Comparison of ENCODE assay signal across 10 cellular contexts in the genomic region with DNA sequence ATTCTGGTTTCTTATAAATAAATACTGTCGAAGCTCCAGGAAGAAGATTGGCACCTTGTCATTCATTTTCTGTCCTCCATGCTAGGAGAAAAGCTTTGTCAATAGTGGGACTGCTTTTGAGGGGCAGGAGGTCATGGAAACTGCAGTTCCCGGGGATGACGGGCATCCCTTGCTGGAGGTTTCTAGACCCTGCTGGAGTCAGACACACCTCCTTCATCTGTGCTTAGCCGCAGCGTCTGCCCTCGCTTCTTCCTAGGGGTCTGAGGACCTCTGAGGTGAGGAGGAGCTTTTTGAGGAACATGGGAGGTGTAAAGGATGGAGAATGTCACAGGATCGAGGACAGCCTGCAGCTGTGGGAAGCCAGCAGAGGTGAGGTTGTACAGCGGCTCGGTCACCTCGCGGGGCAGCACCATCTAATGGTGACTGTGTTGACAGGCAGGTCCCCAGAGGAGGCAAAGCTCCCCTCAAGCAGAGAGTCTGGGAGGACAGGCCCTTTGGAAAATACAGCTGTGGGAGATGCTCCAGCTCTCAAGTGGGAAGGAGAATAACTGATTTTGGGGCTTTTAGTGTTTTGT.
A peak's percentile ranks its signal among the peaks of the same experiment; 100 is the strongest.
DNase-seq lines count a peak whose midpoint lies in the region; ATAC-seq and TF ChIP-seq lines count a peak whose summit lies in the region.
"Had no signal": no experiment of that assay in that cellular context is flagged by ENCODE, and none has a peak within 500 bp of the region (broad histone marks: within the 10 kb centered on the region; RNA-seq: fewer than 3 reads in every experiment).

No MANE protein-coding gene starts in this region.

- H3K36me3 ChIP-seq in heart right ventricle (peaks cover 0 to 8% (median 0%) of the 10 kb centered on the region in 9 donors), right atrium auricular region (no peaks in the 10 kb centered on the region)

- H3K4me1 ChIP-seq in heart right ventricle: peaks cover 0 to 12% (median 0%) of the 10 kb centered on the region in 9 donors
- no peaks in the 10 kb centered on the region for H3K4me1 ChIP-seq in right atrium auricular region

- 70 to 74% methylated on average over 11 of the region's 11 CpGs for WGBS in heart right ventricle, 2 donors

- H3K27ac ChIP-seq in heart right ventricle: no peak overlapping the region
- no peak overlapping the region for H3K27ac ChIP-seq in right atrium auricular region
- H3K27ac ChIP-seq in VCaP: no peak overlapping the region

- DNase-seq in heart right ventricle (peak; percentile 15 to 25), right atrium auricular region (ENCODE audit: low spot score) (no peak), kidney tubule cell (ENCODE audit: low spot score) (peak; percentile 15), H4 (ENCODE audit: low spot score) (no peak), DMS153 treated with DMSO at 0.1 percent for 48 hours (lab: John Stamatoyannopoulos, UW; ENCODE audit: unreplicated experiment) (no peak)
- no peak for DNase-seq in activated T-cell treated with anti-CD3 and anti-CD28 coated beads, Interleukin-2, amount 50 U/mL, for 48 hours
- DNase-seq: NCI-H1930; stimulated activated naive CD8-positive, alpha-beta T cell treated with anti-CD3 and anti-CD28 coated beads, Interleukin-15, amount 100 ng/mL, for 72 hours had no signal

- no peaks in the 10 kb centered on the region for H3K27me3 ChIP-seq in heart right ventricle
- no peaks in the 10 kb centered on the region for H3K27me3 ChIP-seq in right atrium auricular region

- ATAC-seq in heart right ventricle (peak in 6 of 8 donors; percentile 20 to 83 (median 68)), HG03432 (IDR thresholded peaks at IDR 0.05; ENCODE audit: unreplicated experiment) (no peak)
- ATAC-seq: stimulated activated naive CD8-positive, alpha-beta T cell treated with anti-CD3 and anti-CD28 coated beads, Interleukin-15, amount 100 ng/mL, for 72 hours had no signal

- TF ChIP-seq CTCF in heart right ventricle (IDR thresholded peaks at IDR 0.05) (peak in 7 of 9 donors; percentile 27 to 61 (median 41)), right atrium auricular region (IDR thresholded peaks at IDR 0.05) (peak in 1 of 2 donors; percentile 58), VCaP (conservative IDR thresholded peaks at IDR 0.05) (peak; percentile 59; the same call in 1 of the 2 replicates)

- H3K9me3 ChIP-seq in heart right ventricle (no peaks in the 10 kb centered on the region), right atrium auricular region (no peaks in the 10 kb centered on the region)

- intact Hi-C loops in heart right ventricle (cut with DNase I): loop anchor here in 1 of 10 donors (10.0 kb wide), 1 partner anchor 1045 kb away; no protein-coding TSS in a partner anchor

- H3K4me3 ChIP-seq in heart right ventricle: no peak overlapping the region
- H3K4me3 ChIP-seq in right atrium auricular region: no peak overlapping the region

Comparison
In these comparisons a context has a peak if more than half of its experiments do, and no peak if none do; other contexts are left out.
1. DNase-seq: peak in heart right ventricle (2 of 2) and kidney tubule cell (single experiment); none in right atrium auricular region (single experiment), H4 (single experiment), activated T-cell treated with anti-CD3 and anti-CD28 coated beads, Interleukin-2, amount 50 U/mL, for 48 hours (0 of 2) and DMS153 treated with DMSO at 0.1 percent for 48 hours (single experiment).